21 cellular contexts compared by ENCODE assay signal in the genomic region with DNA sequence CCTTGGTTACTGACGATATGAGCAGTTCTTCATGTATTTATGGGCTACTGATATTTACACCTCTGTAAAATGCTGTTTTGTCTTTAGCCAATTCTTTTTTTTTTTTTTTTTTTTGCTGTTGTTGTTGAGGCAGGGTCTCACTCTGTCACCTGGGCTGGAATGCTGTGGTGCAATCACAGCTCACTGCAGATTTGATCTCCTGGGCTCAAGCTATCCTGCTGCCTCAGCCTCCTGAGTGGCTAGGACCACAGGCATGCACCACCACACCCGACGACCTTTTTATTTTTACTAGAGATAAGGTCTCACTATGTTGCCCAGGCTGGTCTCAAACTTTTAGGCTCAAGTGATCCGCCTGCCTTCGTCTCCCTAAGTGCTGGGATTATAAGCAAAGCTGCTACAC.
DNase-seq lines count a peak whose midpoint lies in the region; ATAC-seq, FAIRE-seq and TF ChIP-seq lines count a peak whose summit lies in the region.
"Had no signal": no experiment of that assay in that cellular context is flagged by ENCODE, and none has a peak within 500 bp of the region (broad histone marks: within the 10 kb centered on the region; RNA-seq: fewer than 3 reads in every experiment).

No MANE protein-coding gene starts in this region.

- intact Hi-C loops in HCT116 (cut with micrococcal nuclease) (loop anchor here (10.0 kb wide), 1 partner anchor 202 kb away; no protein-coding TSS in a partner anchor), esophagus muscularis mucosa (cut with DNase I) (no loop called here)

- no peak for TF ChIP-seq CTCF in HCT116 (IDR thresholded peaks at IDR 0.05 in 2 of 3, conservative IDR thresholded peaks at IDR 0.05 in 1 of 3; ENCODE audit: borderline replicate concordance in 1 of 3, insufficient read depth in 1 of 3, low read depth in 2 of 3, low read length in 2 of 3)
- TF ChIP-seq CTCF in osteocyte (IDR thresholded peaks at IDR 0.05) = no peak
- no peak for TF ChIP-seq CTCF in esophagus muscularis mucosa (IDR thresholded peaks at IDR 0.05)

- H3K4me1 ChIP-seq in HCT116 (ENCODE audit: control insufficient read depth in 1 of 2, insufficient read depth in 2 of 2, low read length in 2 of 2) (peaks cover 39 to 40% of the 10 kb centered on the region in 2 experiments), esophagus muscularis mucosa (peaks cover 15 to 46% (median 30%) of the 10 kb centered on the region in 4 donors)

- BruUV-seq in HCT116 (replicated peaks; lab: Mats Ljungman, UMichigan) = no TSS peak

- H3K9me2 ChIP-seq in HCT116 (ENCODE audit: insufficient read depth) = no peaks in the 10 kb centered on the region

- peak overlapping the region; percentile 11; the same call in 1 of the 2 replicates for H3K4me2 ChIP-seq in HCT116 (ENCODE audit: low read length)

- TF ChIP-seq RAD21 in HCT116 (IDR thresholded peaks at IDR 0.05; ENCODE audit: low read depth) = no peak

- H3K4me3 ChIP-seq in HCT116 (replicated peaks in 1 of 2; ENCODE audit: low read depth in 1 of 2, low read length in 2 of 2) (no peak overlapping the region), esophagus muscularis mucosa (no peak overlapping the region)

- H3K27me3 ChIP-seq in HCT116 (ENCODE audit: insufficient read depth, low read length) (no peaks in the 10 kb centered on the region), esophagus muscularis mucosa (no peaks in the 10 kb centered on the region)

- H3K4me1 Mint-ChIP-seq in osteocyte (ENCODE audit: unreplicated experiment) = peaks cover 39% of the 10 kb centered on the region
- H3K4me1 Mint-ChIP-seq: CD8-positive, alpha-beta memory T cell had no signal

- H3K4me3 Mint-ChIP-seq in osteocyte (ENCODE audit: unreplicated experiment) = no peak overlapping the region
- H3K4me3 Mint-ChIP-seq: CD4-positive, alpha-beta T cell; CD8-positive, alpha-beta memory T cell; H9; HFFc6 had no signal

- no peak for TF ChIP-seq EP300 in esophagus muscularis mucosa (IDR thresholded peaks at IDR 0.05)

- POLR2A ChIA-PET in HCT116 (lab: Charles Lee) = no interaction called here

- 98% methylated on average over 5 of the region's 5 CpGs for WGBS in esophagus muscularis mucosa

- no peak overlapping the region for H2AFZ ChIP-seq in HCT116 (ENCODE audit: low read depth, low read length, poor library complexity, severe bottlenecking)

- H3K36me3 ChIP-seq in HCT116 (ENCODE audit: control insufficient read depth in 1 of 2, insufficient read depth in 2 of 2, low read length in 2 of 2) (no peaks in the 10 kb centered on the region), esophagus muscularis mucosa (no peaks in the 10 kb centered on the region)

- RAD21 ChIA-PET in HCT116 (lab: Charles Lee; ENCODE audit: low non-redundant PET in 1 of 2, low total read pairs in 2 of 2, uncharacterized antibody in 2 of 2, unreplicated experiment in 2 of 2) = no interaction called here

- no peak for TF ChIP-seq POLR2A in HCT116 (IDR thresholded peaks at IDR 0.05; ENCODE audit: borderline replicate concordance, extremely low read depth, insufficient read depth, insufficient read length)
- no peak for TF ChIP-seq POLR2A in esophagus muscularis mucosa (IDR thresholded peaks at IDR 0.05; ENCODE audit: low read depth)

- H3K9me3 ChIP-seq in HCT116 (ENCODE audit: control insufficient read depth in 1 of 2, insufficient read depth in 1 of 2, low read depth in 1 of 2, low read length in 2 of 2) (no peaks in the 10 kb centered on the region), esophagus muscularis mucosa (no peaks in the 10 kb centered on the region)

- peaks cover 9% of the 10 kb centered on the region for H3K9me3 Mint-ChIP-seq in osteocyte (ENCODE audit: unreplicated experiment)
- H3K9me3 Mint-ChIP-seq: CD4-positive, alpha-beta T cell; CD8-positive, alpha-beta memory T cell; HFFc6 had no signal

- peak; percentile 24 for ATAC-seq in HCT116
- ATAC-seq in GM18870 (IDR thresholded peaks at IDR 0.05; ENCODE audit: unreplicated experiment) = no peak

- peak overlapping the region; percentile 37 for H3K27ac Mint-ChIP-seq in osteocyte (ENCODE audit: unreplicated experiment)
- H3K27ac Mint-ChIP-seq: CD4-positive, alpha-beta T cell; CD8-positive, alpha-beta memory T cell; H9 had no signal

- FAIRE-seq in HTR-8/SVneo (lab: Jason Lieb, UNC) = no peak
- FAIRE-seq: D721Med, GM12891, GM18507, H1 had no signal

- no peaks in the 10 kb centered on the region for H4K20me1 ChIP-seq in HCT116 (ENCODE audit: insufficient read depth)

- DNase-seq in ELF-1 (ENCODE audit: low read depth, low spot score) (peak; percentile 16), HCT116 (ENCODE audit: low read depth, low spot score) (no peak), islet precursor cell (peak; percentile 79), osteocyte (ENCODE audit: extremely low spot score, unreplicated experiment) (no peak), CD1c-positive myeloid dendritic cell (ENCODE audit: extremely low spot score) (no peak), HTR-8/SVneo (ENCODE audit: insufficient read length, low spot score) (no peak), esophagus muscularis mucosa (ENCODE audit: extremely low spot score) (no peak)
- DNase-seq: C1 segment of cervical spinal cord; CD4-positive, alpha-beta T cell; CD8-positive, alpha-beta memory T cell; DMS 273 treated with DMSO at 0.1 percent for 48 hours; DMS79; EL; GF-D8; H9; HFFc6 had no signal

- CTCF ChIA-PET in HCT116 (lab: Charles Lee) = interaction anchor here (1.0 kb wide), 1 partner anchor 9 kb away, joined by 4 read pairs; no protein-coding TSS in a partner anchor

- H3K9ac ChIP-seq in HCT116 (ENCODE audit: low read length) = no peak overlapping the region

- no peaks in the 10 kb centered on the region for H3K27me3 Mint-ChIP-seq in osteocyte (ENCODE audit: unreplicated experiment)
- H3K27me3 Mint-ChIP-seq: CD4-positive, alpha-beta T cell had no signal

- H3K27ac ChIP-seq in HCT116 (ENCODE audit: low read depth, low read length) = no peak overlapping the region
- no peak overlapping the region for H3K27ac ChIP-seq in esophagus muscularis mucosa (replicated peaks in 1 of 4)

- H3K36me3 Mint-ChIP-seq in osteocyte (ENCODE audit: unreplicated experiment) = peaks cover 9% of the 10 kb centered on the region
- H3K36me3 Mint-ChIP-seq: CD8-positive, alpha-beta memory T cell had no signal

- H3K79me2 ChIP-seq in HCT116 (ENCODE audit: insufficient read depth, low read length) = no peaks in the 10 kb centered on the region

TF ChIP-seq in HCT116, 20 proteins besides CTCF, POLR2A, EP300 and RAD21:
- TF ChIP-seq, protein P1, sequence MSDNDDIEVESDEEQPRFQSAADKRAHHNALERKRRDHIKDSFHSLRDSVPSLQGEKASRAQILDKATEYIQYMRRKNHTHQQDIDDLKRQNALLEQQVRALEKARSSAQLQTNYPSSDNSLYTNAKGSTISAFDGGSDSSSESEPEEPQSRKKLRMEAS (IDR thresholded peaks at IDR 0.05) = no peak
- TF ChIP-seq FOSL1 (IDR thresholded peaks at IDR 0.05; ENCODE audit: low read depth) (no peak), JUND (IDR thresholded peaks at IDR 0.05) (no peak), TCF7L2 (IDR thresholded peaks at IDR 0.05; ENCODE audit: borderline replicate concordance, extremely low read depth, insufficient read depth, insufficient read length) (no peak), CEBPB (IDR thresholded peaks at IDR 0.05; ENCODE audit: low read depth) (no peak), EZH2phosphoT487 (IDR thresholded peaks at IDR 0.05; ENCODE audit: borderline replicate concordance) (no peak)
- TF ChIP-seq, protein P2, sequence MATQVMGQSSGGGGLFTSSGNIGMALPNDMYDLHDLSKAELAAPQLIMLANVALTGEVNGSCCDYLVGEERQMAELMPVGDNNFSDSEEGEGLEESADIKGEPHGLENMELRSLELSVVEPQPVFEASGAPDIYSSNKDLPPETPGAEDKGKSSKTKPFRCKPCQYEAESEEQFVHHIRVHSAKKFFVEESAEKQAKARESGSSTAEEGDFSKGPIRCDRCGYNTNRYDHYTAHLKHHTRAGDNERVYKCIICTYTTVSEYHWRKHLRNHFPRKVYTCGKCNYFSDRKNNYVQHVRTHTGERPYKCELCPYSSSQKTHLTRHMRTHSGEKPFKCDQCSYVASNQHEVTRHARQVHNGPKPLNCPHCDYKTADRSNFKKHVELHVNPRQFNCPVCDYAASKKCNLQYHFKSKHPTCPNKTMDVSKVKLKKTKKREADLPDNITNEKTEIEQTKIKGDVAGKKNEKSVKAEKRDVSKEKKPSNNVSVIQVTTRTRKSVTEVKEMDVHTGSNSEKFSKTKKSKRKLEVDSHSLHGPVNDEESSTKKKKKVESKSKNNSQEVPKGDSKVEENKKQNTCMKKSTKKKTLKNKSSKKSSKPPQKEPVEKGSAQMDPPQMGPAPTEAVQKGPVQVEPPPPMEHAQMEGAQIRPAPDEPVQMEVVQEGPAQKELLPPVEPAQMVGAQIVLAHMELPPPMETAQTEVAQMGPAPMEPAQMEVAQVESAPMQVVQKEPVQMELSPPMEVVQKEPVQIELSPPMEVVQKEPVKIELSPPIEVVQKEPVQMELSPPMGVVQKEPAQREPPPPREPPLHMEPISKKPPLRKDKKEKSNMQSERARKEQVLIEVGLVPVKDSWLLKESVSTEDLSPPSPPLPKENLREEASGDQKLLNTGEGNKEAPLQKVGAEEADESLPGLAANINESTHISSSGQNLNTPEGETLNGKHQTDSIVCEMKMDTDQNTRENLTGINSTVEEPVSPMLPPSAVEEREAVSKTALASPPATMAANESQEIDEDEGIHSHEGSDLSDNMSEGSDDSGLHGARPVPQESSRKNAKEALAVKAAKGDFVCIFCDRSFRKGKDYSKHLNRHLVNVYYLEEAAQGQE (IDR thresholded peaks at IDR 0.05; ENCODE audit: low read depth) = no peak

Comparison
In these comparisons a context has a peak if more than half of its experiments do, and no peak if none do; other contexts are left out.
1. DNase-seq: peak in ELF-1 (single experiment) and islet precursor cell (single experiment); none in HCT116 (single experiment), osteocyte (single experiment), CD1c-positive myeloid dendritic cell (single experiment), HTR-8/SVneo (single experiment) and esophagus muscularis mucosa (single experiment).